Comparison of ENCODE assay signal across 30 cellular contexts in genomic region chr15:81068516-81068915, GRCh38.
"Had no signal": no experiment of that assay in that cellular context is flagged by ENCODE, and none has a peak within 500 bp of the region (broad histone marks: within the 10 kb centered on the region; RNA-seq: fewer than 3 reads in every experiment).

No MANE protein-coding gene starts in this region.

- H3K9me3 Mint-ChIP-seq: effector memory CD8-positive, alpha-beta T cell; immature natural killer cell had no signal

- H3K4me3 ChIP-seq: coronary artery, gastrocnemius medialis, lung, mucosa of descending colon, pancreas, smooth muscle cell, stomach, thyroid gland had no signal

- FAIRE-seq: endometrium, pancreas had no signal

- H3K27me3 ChIP-seq: gastrocnemius medialis, neutrophil, pancreas, stomach, thyroid gland had no signal

- H3K4me2 ChIP-seq: smooth muscle cell had no signal

- ATAC-seq: effector memory CD8-positive, alpha-beta T cell; esophagus mucosa; gastrocnemius medialis; left colon; mucosa of descending colon; natural killer cell treated with Interleukin-12 subunit alpha and Interleukin-12 subunit beta and Interleukin-15 and Interleukin-18, amount 100 ng/mL, for 72 hours; pancreas; sciatic nerve; stimulated activated effector memory CD8-positive, alpha-beta T cell treated with anti-CD3 and anti-CD28 coated beads, Interleukin-12 subunit alpha, Interleukin-12 subunit beta, amount 100 ng/mL, for 72 hours had no signal

- H3K27ac Mint-ChIP-seq: immature natural killer cell; mesothelial cell of epicardium; natural killer cell treated with Interleukin-12 subunit alpha and Interleukin-12 subunit beta and Interleukin-15 and Interleukin-18, amount 100 ng/mL, for 72 hours; stimulated activated effector memory CD8-positive, alpha-beta T cell treated with anti-CD3 and anti-CD28 coated beads, Interleukin-12 subunit alpha, Interleukin-12 subunit beta, amount 100 ng/mL, for 72 hours had no signal

- H3K27ac ChIP-seq: coronary artery, epithelial cell of prostate, gastrocnemius medialis, neutrophil, pancreas, stomach, thyroid gland had no signal

- H3K4me1 ChIP-seq: gastrocnemius medialis, stomach, thyroid gland had no signal

- H3K36me3 ChIP-seq: gastrocnemius medialis, neutrophil, pancreas, stomach, thyroid gland had no signal

- DNase-seq: effector memory CD8-positive, alpha-beta T cell; foreskin fibroblast; gastrocnemius medialis; hypothalamus; immature natural killer cell; islet precursor cell; kidney glomerular epithelial cell; left colon; mesenchymal stem cell; mucosa of descending colon; naive B cell; pancreas; stimulated activated CD4-positive, alpha-beta T cell treated with anti-CD3 and anti-CD28 coated beads, Interleukin-2, amount 100 ng/mL, for 24 hours; stimulated activated CD4-positive, alpha-beta T cell treated with anti-CD3 and anti-CD28 coated beads, Interleukin-4, amount 100 ng/mL, for 24 hours; stimulated activated naive CD4-positive, alpha-beta T cell treated with Interleukin-2 at 50 U/mL for 16 hours; stomach; thyroid gland; trophoblast cell had no signal

- H3K36me3 Mint-ChIP-seq: immature natural killer cell; mesothelial cell of epicardium; stimulated activated effector memory CD8-positive, alpha-beta T cell treated with anti-CD3 and anti-CD28 coated beads, Interleukin-12 subunit alpha, Interleukin-12 subunit beta, amount 100 ng/mL, for 72 hours had no signal

- H3K4me3 Mint-ChIP-seq: effector memory CD8-positive, alpha-beta T cell; immature natural killer cell; mesothelial cell of epicardium; naive B cell; natural killer cell treated with Interleukin-12 subunit alpha and Interleukin-12 subunit beta and Interleukin-15 and Interleukin-18, amount 100 ng/mL, for 72 hours; neural crest cell; stimulated activated effector memory CD8-positive, alpha-beta T cell treated with anti-CD3 and anti-CD28 coated beads, Interleukin-12 subunit alpha, Interleukin-12 subunit beta, amount 100 ng/mL, for 72 hours had no signal

- H3K4me1 Mint-ChIP-seq: immature natural killer cell; mesothelial cell of epicardium; stimulated activated effector memory CD8-positive, alpha-beta T cell treated with anti-CD3 and anti-CD28 coated beads, Interleukin-12 subunit alpha, Interleukin-12 subunit beta, amount 100 ng/mL, for 72 hours had no signal

- H3K9me3 ChIP-seq: gastrocnemius medialis, mucosa of descending colon, neutrophil, pancreas, stomach, thyroid gland had no signal
